ENCODE assay signal across 8 cellular contexts in genomic region chr12:6376079-6376941, GRCh38. TPM values are rescaled to one million over a fixed set of nuclear protein-coding genes. Genes with fewer than 3 reads are reported as not detected.
DNase-seq lines count a peak whose midpoint lies in the region; ATAC-seq and TF ChIP-seq lines count a peak whose summit lies in the region.

No MANE protein-coding gene starts in this region.

- H3K27ac Mint-ChIP-seq in CD4-positive, alpha-beta T cell, result peak overlapping the region; percentile 58

- TF ChIP-seq CTCF in CD4-positive, alpha-beta T cell (IDR thresholded peaks at IDR 0.05), result no peak

- H3K9me3 ChIP-seq in CD4-positive, alpha-beta T cell (ENCODE audit: control insufficient read depth, low read length), result no peaks in the 10 kb centered on the region
- no peaks in the 10 kb centered on the region for H3K9me3 ChIP-seq in HUES6 (ENCODE audit: control insufficient read depth, insufficient read depth, low read depth, low read length)
- no peaks in the 10 kb centered on the region for H3K9me3 ChIP-seq in stomach smooth muscle (ENCODE audit: control insufficient read depth in 2 of 2, low read length in 2 of 2)

- CTCF ChIA-PET in CD4-positive, alpha-beta T cell (lab: Charles Lee), result no interaction called here

- POLR2A ChIA-PET in CD4-positive, alpha-beta T cell (lab: Charles Lee), result no interaction called here

- H3K4me3 Mint-ChIP-seq in CD4-positive, alpha-beta T cell, result peak overlapping the region; percentile 60

- H3K4me3 ChIP-seq in HUES6 (ENCODE audit: low read depth, low read length) (peak overlapping the region; percentile 72), stomach smooth muscle (ENCODE audit: low read length in 2 of 2) (peak overlapping the region in 1 of 2 donors; percentile 40)

- H3K27me3 Mint-ChIP-seq in CD4-positive, alpha-beta T cell, result peaks cover 6% of the 10 kb centered on the region

- ATAC-seq in CD4-positive, alpha-beta T cell (ENCODE audit: poor library complexity), result peak; percentile 56
- no peak for ATAC-seq in GM21367 (IDR thresholded peaks at IDR 0.05; ENCODE audit: unreplicated experiment)

- H3K4me1 ChIP-seq in HUES6 (ENCODE audit: control insufficient read depth, insufficient read depth, low read length), result peaks cover 49% of the 10 kb centered on the region
- H3K4me1 ChIP-seq in stomach smooth muscle (ENCODE audit: control insufficient read depth, insufficient read depth, low read length), result peaks cover 36% of the 10 kb centered on the region

- DNase-seq in CD4-positive, alpha-beta T cell, result no peak
- DNase-seq in astrocyte of the hippocampus (ENCODE audit: low read depth, low spot score) (peak; percentile 90), iris pigment epithelial cell (ENCODE audit: low read depth) (peak; percentile 70), DMS 273 (lab: John Stamatoyannopoulos, UW; ENCODE audit: unreplicated experiment) (no peak), substantia nigra (lab: John Stamatoyannopoulos, UW) (no peak)

- H3K36me3 ChIP-seq in HUES6 (ENCODE audit: control insufficient read depth, insufficient read depth, low read length) (no peaks in the 10 kb centered on the region), stomach smooth muscle (ENCODE audit: control insufficient read depth in 2 of 2, insufficient read depth in 2 of 2, low read length in 2 of 2) (no peaks in the 10 kb centered on the region)

- no peak overlapping the region for H3K27ac ChIP-seq in CD4-positive, alpha-beta T cell (ENCODE audit: low read depth, low read length)
- H3K27ac ChIP-seq in HUES6 (ENCODE audit: low read depth, low read length), result peak overlapping the region; percentile 80
- peak overlapping the region; percentile 55 for H3K27ac ChIP-seq in stomach smooth muscle (ENCODE audit: low read length)
- no peak overlapping the region for H3K27ac ChIP-seq in substantia nigra (ENCODE audit: low read depth, low read length, poor library complexity, severe bottlenecking)

- no peaks in the 10 kb centered on the region for H3K36me3 Mint-ChIP-seq in CD4-positive, alpha-beta T cell (ENCODE audit: low read depth)

- H3K27me3 ChIP-seq in CD4-positive, alpha-beta T cell (ENCODE audit: control insufficient read depth, insufficient read depth, low read length), result no peaks in the 10 kb centered on the region
- peaks cover 9% of the 10 kb centered on the region; the same call in 1 of the 2 replicates for H3K27me3 ChIP-seq in HUES6 (ENCODE audit: control insufficient read depth, insufficient read depth, low read length)
- H3K27me3 ChIP-seq in stomach smooth muscle (ENCODE audit: control insufficient read depth in 1 of 2, insufficient read depth in 2 of 2, low read length in 2 of 2), result no peaks in the 10 kb centered on the region

- intact Hi-C loops in CD4-positive, alpha-beta T cell (cut with DNase I, micrococcal nuclease), result loop anchor here in 1 of 2 experiments (5.0 kb wide), 1 partner anchor 36 kb away; no protein-coding TSS in a partner anchor

- no peaks in the 10 kb centered on the region for H3K9me3 Mint-ChIP-seq in CD4-positive, alpha-beta T cell

- H3K9ac ChIP-seq in HUES6 (ENCODE audit: low read length), result peak overlapping the region; percentile 68
- H3K9ac ChIP-seq in stomach smooth muscle (ENCODE audit: low read length in 2 of 2), result peak overlapping the region in 1 of 2 donors; percentile 42

- H3K4me1 Mint-ChIP-seq in CD4-positive, alpha-beta T cell (ENCODE audit: low read depth), result peaks cover 31% of the 10 kb centered on the region

RNA-seq across cellular contexts. Expression of gene SCNN1A, which starts 0.9 kb away (rescaled TPM):
- 1 to 10 TPM; 1.1 to 2.0 TPM for total RNA-seq in CD4-positive, alpha-beta T cell

RNA-seq across cellular contexts. Expression of gene LTBR, which starts 7.7 kb away (rescaled TPM):
- under 1 TPM; 0.38 to 0.67 TPM for total RNA-seq in CD4-positive, alpha-beta T cell

RNA-seq across cellular contexts. Expression of gene TNFRSF1A, which starts 34.4 kb away (rescaled TPM):
- total RNA-seq in CD4-positive, alpha-beta T cell, result 10 to 100 TPM; 16.3 to 19.2 TPM

Comparison
In these comparisons a context has a peak if more than half of its experiments do, and no peak if none do; other contexts are left out.
1. DNase-seq: peak in astrocyte of the hippocampus (single experiment) and iris pigment epithelial cell (single experiment); none in CD4-positive, alpha-beta T cell (0 of 10), DMS 273 (single experiment) and substantia nigra (0 of 49).
2. H3K27ac ChIP-seq: peak in HUES6 (single experiment) and stomach smooth muscle (single experiment); none in CD4-positive, alpha-beta T cell (single experiment) and substantia nigra (single experiment).